ENCODE assay signal across 1 cellular context in the genomic region with DNA sequence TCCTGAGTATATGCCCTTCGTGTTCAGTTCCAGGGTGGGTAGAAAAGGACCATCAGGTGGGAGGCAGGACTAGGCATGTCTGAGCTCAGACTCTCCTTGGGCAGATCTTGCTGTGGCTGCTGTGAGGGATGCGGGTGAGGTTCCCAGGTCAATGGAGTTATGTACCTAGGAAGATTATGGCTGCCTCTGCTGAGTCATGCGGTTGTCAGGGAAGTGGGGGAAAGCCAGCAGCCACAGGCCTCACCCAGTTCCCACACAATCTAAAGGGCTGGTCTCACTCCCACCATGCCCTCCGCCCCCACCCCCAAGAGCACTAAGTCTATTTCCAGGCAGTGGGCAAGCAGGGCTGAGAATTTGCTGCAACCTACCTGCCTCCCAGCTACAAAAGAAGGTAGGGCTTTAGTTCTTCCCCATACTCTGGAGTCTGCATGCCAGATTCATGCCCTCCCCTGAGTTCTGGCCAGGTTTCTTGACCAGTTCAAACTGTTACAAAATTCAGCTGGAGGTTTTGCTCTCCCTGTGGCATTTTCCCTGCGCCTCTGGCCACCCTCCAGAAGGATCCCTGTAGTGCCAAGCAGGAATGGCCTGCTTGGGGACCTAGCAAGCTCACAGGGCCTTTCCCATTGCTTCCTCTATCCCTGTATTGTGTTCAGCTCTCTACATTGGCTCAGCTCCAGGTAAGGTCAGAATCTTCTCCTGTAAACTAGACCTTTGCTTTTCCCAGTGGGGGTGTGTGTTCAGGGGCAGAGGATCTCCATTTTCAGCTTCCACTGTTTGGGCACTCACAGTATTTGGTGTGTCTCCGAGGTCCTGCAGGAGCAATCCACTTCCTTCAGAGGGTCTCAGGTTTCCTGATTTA.
TF ChIP-seq lines count a peak whose summit lies in the region.

No MANE protein-coding gene starts in this region.

TF ChIP-seq in H1, 55 proteins besides CTCF, POLR2A, EP300 and RAD21:
- TF ChIP-seq CEBPB (IDR thresholded peaks at IDR 0.05; ENCODE audit: low read depth, low read length) (no peak), CBX5 (IDR thresholded peaks at IDR 0.05; ENCODE audit: low read depth, low read length) (no peak), JUND (IDR thresholded peaks at IDR 0.05; ENCODE audit: low read length) (no peak), BRCA1 (IDR thresholded peaks at IDR 0.05; ENCODE audit: low read depth, low read length) (no peak), SUZ12 (IDR thresholded peaks at IDR 0.05; ENCODE audit: low read length) (no peak), RFX5 (IDR thresholded peaks at IDR 0.05; ENCODE audit: borderline replicate concordance, low read depth, low read length) (no peak), SRF (IDR thresholded peaks at IDR 0.05; ENCODE audit: low read depth, low read length) (no peak), HDAC6 (IDR thresholded peaks at IDR 0.05; ENCODE audit: low read depth, low read length) (no peak), ASH2L (IDR thresholded peaks at IDR 0.05; ENCODE audit: low read length) (no peak), TBP (IDR thresholded peaks at IDR 0.05; ENCODE audit: low read depth, low read length) (no peak), GABPA (IDR thresholded peaks at IDR 0.05; ENCODE audit: borderline replicate concordance, insufficient read depth, low read length) (no peak)
- TF ChIP-seq, protein P1, sequence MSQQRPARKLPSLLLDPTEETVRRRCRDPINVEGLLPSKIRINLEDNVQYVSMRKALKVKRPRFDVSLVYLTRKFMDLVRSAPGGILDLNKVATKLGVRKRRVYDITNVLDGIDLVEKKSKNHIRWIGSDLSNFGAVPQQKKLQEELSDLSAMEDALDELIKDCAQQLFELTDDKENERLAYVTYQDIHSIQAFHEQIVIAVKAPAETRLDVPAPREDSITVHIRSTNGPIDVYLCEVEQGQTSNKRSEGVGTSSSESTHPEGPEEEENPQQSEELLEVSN (IDR thresholded peaks at IDR 0.05), result no peak
- TF ChIP-seq, protein P2, sequence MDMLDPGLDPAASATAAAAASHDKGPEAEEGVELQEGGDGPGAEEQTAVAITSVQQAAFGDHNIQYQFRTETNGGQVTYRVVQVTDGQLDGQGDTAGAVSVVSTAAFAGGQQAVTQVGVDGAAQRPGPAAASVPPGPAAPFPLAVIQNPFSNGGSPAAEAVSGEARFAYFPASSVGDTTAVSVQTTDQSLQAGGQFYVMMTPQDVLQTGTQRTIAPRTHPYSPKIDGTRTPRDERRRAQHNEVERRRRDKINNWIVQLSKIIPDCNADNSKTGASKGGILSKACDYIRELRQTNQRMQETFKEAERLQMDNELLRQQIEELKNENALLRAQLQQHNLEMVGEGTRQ (IDR thresholded peaks at IDR 0.05; ENCODE audit: low read length), result no peak
- TF ChIP-seq, protein P3, sequence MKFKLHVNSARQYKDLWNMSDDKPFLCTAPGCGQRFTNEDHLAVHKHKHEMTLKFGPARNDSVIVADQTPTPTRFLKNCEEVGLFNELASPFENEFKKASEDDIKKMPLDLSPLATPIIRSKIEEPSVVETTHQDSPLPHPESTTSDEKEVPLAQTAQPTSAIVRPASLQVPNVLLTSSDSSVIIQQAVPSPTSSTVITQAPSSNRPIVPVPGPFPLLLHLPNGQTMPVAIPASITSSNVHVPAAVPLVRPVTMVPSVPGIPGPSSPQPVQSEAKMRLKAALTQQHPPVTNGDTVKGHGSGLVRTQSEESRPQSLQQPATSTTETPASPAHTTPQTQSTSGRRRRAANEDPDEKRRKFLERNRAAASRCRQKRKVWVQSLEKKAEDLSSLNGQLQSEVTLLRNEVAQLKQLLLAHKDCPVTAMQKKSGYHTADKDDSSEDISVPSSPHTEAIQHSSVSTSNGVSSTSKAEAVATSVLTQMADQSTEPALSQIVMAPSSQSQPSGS (IDR thresholded peaks at IDR 0.05; ENCODE audit: low read length), result no peak
- TF ChIP-seq, protein P4, sequence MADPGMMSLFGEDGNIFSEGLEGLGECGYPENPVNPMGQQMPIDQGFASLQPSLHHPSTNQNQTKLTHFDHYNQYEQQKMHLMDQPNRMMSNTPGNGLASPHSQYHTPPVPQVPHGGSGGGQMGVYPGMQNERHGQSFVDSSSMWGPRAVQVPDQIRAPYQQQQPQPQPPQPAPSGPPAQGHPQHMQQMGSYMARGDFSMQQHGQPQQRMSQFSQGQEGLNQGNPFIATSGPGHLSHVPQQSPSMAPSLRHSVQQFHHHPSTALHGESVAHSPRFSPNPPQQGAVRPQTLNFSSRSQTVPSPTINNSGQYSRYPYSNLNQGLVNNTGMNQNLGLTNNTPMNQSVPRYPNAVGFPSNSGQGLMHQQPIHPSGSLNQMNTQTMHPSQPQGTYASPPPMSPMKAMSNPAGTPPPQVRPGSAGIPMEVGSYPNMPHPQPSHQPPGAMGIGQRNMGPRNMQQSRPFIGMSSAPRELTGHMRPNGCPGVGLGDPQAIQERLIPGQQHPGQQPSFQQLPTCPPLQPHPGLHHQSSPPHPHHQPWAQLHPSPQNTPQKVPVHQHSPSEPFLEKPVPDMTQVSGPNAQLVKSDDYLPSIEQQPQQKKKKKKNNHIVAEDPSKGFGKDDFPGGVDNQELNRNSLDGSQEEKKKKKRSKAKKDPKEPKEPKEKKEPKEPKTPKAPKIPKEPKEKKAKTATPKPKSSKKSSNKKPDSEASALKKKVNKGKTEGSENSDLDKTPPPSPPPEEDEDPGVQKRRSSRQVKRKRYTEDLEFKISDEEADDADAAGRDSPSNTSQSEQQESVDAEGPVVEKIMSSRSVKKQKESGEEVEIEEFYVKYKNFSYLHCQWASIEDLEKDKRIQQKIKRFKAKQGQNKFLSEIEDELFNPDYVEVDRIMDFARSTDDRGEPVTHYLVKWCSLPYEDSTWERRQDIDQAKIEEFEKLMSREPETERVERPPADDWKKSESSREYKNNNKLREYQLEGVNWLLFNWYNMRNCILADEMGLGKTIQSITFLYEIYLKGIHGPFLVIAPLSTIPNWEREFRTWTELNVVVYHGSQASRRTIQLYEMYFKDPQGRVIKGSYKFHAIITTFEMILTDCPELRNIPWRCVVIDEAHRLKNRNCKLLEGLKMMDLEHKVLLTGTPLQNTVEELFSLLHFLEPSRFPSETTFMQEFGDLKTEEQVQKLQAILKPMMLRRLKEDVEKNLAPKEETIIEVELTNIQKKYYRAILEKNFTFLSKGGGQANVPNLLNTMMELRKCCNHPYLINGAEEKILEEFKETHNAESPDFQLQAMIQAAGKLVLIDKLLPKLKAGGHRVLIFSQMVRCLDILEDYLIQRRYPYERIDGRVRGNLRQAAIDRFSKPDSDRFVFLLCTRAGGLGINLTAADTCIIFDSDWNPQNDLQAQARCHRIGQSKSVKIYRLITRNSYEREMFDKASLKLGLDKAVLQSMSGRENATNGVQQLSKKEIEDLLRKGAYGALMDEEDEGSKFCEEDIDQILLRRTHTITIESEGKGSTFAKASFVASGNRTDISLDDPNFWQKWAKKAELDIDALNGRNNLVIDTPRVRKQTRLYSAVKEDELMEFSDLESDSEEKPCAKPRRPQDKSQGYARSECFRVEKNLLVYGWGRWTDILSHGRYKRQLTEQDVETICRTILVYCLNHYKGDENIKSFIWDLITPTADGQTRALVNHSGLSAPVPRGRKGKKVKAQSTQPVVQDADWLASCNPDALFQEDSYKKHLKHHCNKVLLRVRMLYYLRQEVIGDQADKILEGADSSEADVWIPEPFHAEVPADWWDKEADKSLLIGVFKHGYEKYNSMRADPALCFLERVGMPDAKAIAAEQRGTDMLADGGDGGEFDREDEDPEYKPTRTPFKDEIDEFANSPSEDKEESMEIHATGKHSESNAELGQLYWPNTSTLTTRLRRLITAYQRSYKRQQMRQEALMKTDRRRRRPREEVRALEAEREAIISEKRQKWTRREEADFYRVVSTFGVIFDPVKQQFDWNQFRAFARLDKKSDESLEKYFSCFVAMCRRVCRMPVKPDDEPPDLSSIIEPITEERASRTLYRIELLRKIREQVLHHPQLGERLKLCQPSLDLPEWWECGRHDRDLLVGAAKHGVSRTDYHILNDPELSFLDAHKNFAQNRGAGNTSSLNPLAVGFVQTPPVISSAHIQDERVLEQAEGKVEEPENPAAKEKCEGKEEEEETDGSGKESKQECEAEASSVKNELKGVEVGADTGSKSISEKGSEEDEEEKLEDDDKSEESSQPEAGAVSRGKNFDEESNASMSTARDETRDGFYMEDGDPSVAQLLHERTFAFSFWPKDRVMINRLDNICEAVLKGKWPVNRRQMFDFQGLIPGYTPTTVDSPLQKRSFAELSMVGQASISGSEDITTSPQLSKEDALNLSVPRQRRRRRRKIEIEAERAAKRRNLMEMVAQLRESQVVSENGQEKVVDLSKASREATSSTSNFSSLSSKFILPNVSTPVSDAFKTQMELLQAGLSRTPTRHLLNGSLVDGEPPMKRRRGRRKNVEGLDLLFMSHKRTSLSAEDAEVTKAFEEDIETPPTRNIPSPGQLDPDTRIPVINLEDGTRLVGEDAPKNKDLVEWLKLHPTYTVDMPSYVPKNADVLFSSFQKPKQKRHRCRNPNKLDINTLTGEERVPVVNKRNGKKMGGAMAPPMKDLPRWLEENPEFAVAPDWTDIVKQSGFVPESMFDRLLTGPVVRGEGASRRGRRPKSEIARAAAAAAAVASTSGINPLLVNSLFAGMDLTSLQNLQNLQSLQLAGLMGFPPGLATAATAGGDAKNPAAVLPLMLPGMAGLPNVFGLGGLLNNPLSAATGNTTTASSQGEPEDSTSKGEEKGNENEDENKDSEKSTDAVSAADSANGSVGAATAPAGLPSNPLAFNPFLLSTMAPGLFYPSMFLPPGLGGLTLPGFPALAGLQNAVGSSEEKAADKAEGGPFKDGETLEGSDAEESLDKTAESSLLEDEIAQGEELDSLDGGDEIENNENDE (IDR thresholded peaks at IDR 0.05; ENCODE audit: insufficient replicate concordance, low read length), result no peak
